ENCODE assay signal across 8 cellular contexts in the genomic region with DNA sequence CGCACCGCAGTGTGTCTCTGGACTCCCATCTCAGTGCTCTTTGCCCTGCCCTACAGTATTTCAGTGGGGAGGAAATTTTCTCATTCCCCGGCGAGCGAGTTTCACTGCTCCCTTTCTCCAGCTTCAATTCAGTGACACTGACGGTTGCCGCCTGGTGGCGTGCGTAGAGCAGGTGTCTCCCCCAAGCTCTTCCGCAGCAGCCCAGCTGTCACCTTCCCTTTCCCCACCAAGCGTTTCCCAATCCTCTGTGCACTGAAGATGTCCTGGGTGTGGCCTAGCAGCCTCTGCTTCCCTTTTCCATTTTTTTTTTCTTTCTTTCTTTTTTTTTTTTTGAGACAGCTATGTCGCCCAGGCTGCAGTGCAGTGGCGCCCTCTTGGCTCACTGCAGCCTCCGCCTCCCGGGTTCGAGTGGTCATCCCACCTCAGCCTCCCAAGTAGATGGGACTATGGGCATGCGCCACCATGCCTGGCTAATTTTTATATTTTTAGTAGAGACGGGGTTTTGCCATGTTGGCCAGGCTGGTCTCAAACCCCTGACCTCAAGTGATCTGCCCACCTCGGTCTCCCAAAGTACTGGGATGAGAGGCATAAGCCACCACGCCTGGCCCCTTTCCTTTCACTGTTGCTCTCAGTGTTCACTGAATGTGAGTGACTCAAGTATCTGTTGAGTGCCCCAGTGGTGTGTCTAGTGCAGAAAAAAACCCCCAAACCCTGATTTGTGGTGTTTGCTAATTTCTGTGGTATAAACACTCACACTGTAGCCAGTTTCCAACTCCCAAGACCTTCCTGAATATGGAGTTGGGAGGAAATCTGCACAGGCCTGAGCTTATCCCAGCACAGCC. TPM values are rescaled to one million over a fixed set of nuclear protein-coding genes. Genes with fewer than 3 reads are reported as not detected.
A peak's percentile ranks its signal among the peaks of the same experiment; 100 is the strongest.
DNase-seq lines count a peak whose midpoint lies in the region; ATAC-seq and TF ChIP-seq lines count a peak whose summit lies in the region.

No MANE protein-coding gene starts in this region.

- H3K4me1 ChIP-seq in osteoblast (ENCODE audit: insufficient read depth, low read length): no peaks in the 10 kb centered on the region

- H4K20me1 ChIP-seq in osteoblast (ENCODE audit: insufficient read depth, low read length): no peaks in the 10 kb centered on the region

- in situ Hi-C loops in brain microvascular endothelial cell (cut with HindIII; ENCODE audit: low pct_ligation_motif_present, low sequenced_read_pairs): no loop called here

- no peak overlapping the region for H3K27ac ChIP-seq in brain microvascular endothelial cell
- no peak overlapping the region for H3K27ac ChIP-seq in osteoblast (ENCODE audit: low read depth, low read length)

- H3K4me2 ChIP-seq in osteoblast (ENCODE audit: insufficient read depth, low read length): no peak overlapping the region

- H3K36me3 ChIP-seq in brain microvascular endothelial cell (replicated peaks) (no peaks in the 10 kb centered on the region), osteoblast (ENCODE audit: insufficient read depth, low read length) (peaks cover 22% of the 10 kb centered on the region)

- peak; percentile 21 for TF ChIP-seq CTCF in brain microvascular endothelial cell (IDR thresholded peaks at IDR 0.05; ENCODE audit: low read depth, low read length, missing control alignments)
- TF ChIP-seq CTCF in osteoblast (IDR thresholded peaks at IDR 0.05; ENCODE audit: extremely low read depth, low read depth, low read length): no peak

- H3K27me3 ChIP-seq in brain microvascular endothelial cell (replicated peaks): no peaks in the 10 kb centered on the region
- H3K27me3 ChIP-seq in osteoblast (ENCODE audit: insufficient read depth, low read length): no peaks in the 10 kb centered on the region

- ATAC-seq in HG02970 (IDR thresholded peaks at IDR 0.05; ENCODE audit: low FRiP score, unreplicated experiment) (no peak), HG03521 (IDR thresholded peaks at IDR 0.05; ENCODE audit: unreplicated experiment) (no peak)

- no peaks in the 10 kb centered on the region for H3K9me3 ChIP-seq in osteoblast (ENCODE audit: low read depth, low read length)

- DNase-seq in GF-D8 (lab: John Stamatoyannopoulos, UW) (peak; percentile 95), NCI-H1694 (lab: John Stamatoyannopoulos, UW) (peak; percentile 72), brain microvascular endothelial cell (no peak), osteoblast (ENCODE audit: insufficient read length, low spot score, missing footprints) (peak; percentile 77), ecto neural progenitor cell (ENCODE audit: low spot score) (no peak), dermis blood vessel endothelial cell (no peak)

- no peak overlapping the region for H3K4me3 ChIP-seq in brain microvascular endothelial cell (ENCODE audit: low read depth, low read length)
- no peak overlapping the region for H3K4me3 ChIP-seq in osteoblast (ENCODE audit: insufficient read depth, low read length)

- H3K79me2 ChIP-seq in osteoblast (ENCODE audit: insufficient read depth, low read length): no peaks in the 10 kb centered on the region

- no peak overlapping the region for H2AFZ ChIP-seq in osteoblast (ENCODE audit: low read length)

RNA-seq across cellular contexts. Expression of gene TNFRSF1B, which starts 30.1 kb away (rescaled TPM):
- 11.2 and 12.7 TPM in 2 replicates for total RNA-seq in osteoblast
- 81.3 and 98.3 TPM in 2 replicates for total RNA-seq in dermis blood vessel endothelial cell

RNA-seq across cellular contexts. Expression of gene VPS13D, which starts 33.0 kb away (rescaled TPM):
- 46.0 and 48.5 TPM in 2 replicates for total RNA-seq in osteoblast
- total RNA-seq in dermis blood vessel endothelial cell: 39.0 and 45.9 TPM in 2 replicates

Comparison
In these comparisons a context has a peak if more than half of its experiments do, and no peak if none do; other contexts are left out.
1. DNase-seq: peak in GF-D8 (single experiment), NCI-H1694 (single experiment) and osteoblast (single experiment); none in brain microvascular endothelial cell (single experiment), ecto neural progenitor cell (single experiment) and dermis blood vessel endothelial cell (single experiment).